23 cellular contexts compared by ENCODE assay signal in genomic region chr1:33960496-33960895, GRCh38.
A peak's percentile ranks its signal among the peaks of the same experiment; 100 is the strongest.
DNase-seq lines count a peak whose midpoint lies in the region; ATAC-seq and TF ChIP-seq lines count a peak whose summit lies in the region.
"Had no signal": no experiment of that assay in that cellular context is flagged by ENCODE, and none has a peak within 500 bp of the region (broad histone marks: within the 10 kb centered on the region; RNA-seq: fewer than 3 reads in every experiment).

No MANE protein-coding gene starts in this region.

- 51% methylated on average over 6 of the region's 6 CpGs for WGBS in SK-N-SH (ENCODE audit: low lambda C conversion rate)

- POLR2A ChIA-PET in SK-N-SH (lab: Yijun Ruan, JAX): no interaction called here

- DNase-seq in SK-N-SH (peak; percentile 34), Ammon's horn (ENCODE audit: low spot score) (peak; percentile 38), putamen (ENCODE audit: low spot score) (peak; percentile 57), NCI-H1048 (lab: John Stamatoyannopoulos, UW) (no peak)
- DNase-seq: AML-193; BE2C; C1 segment of cervical spinal cord; CD4-positive, alpha-beta memory T cell; CD4-positive, CD25-positive, alpha-beta regulatory T cell; CD8-positive, alpha-beta memory T cell; COR-L47; DMS 273 treated with DMSO at 0.1 percent for 48 hours; DMS153; DMS53; DMS79; DND-41; EL; GDM1 had no signal

- H3K4me1 ChIP-seq in SK-N-SH (ENCODE audit: control insufficient read depth in 1 of 2, insufficient read depth in 2 of 2, low read depth in 1 of 2, low read length in 1 of 2): peaks cover 0 to 9% of the 10 kb centered on the region in 2 experiments; a peak in 1 of 4 replicates
- H3K4me1 ChIP-seq: A549, BE2C, BLaER1 had no signal

- ATAC-seq in SK-N-SH treated with all-trans-retinoic acid at 6 μM for 48 hours: no peak
- ATAC-seq: A549, GM12878 had no signal

- H2AFZ ChIP-seq in SK-N-SH (ENCODE audit: low read depth): no peak overlapping the region

- H3K27ac ChIP-seq in SK-N-SH (ENCODE audit: low read depth in 2 of 2, low read length in 1 of 2): no peak overlapping the region; a peak in 1 of 4 replicates
- H3K27ac ChIP-seq: 22Rv1, A549, BLaER1 had no signal

- H3F3A ChIP-seq in SK-N-SH (replicated peaks; ENCODE audit: insufficient read depth): no peaks in the 10 kb centered on the region

- CTCF ChIA-PET in SK-N-SH (lab: Yijun Ruan, JAX): no interaction called here

- H3K27me3 ChIP-seq in SK-N-SH (ENCODE audit: insufficient read depth): no peaks in the 10 kb centered on the region
- H3K27me3 ChIP-seq: BE2C, BLaER1 had no signal

- no peaks in the 10 kb centered on the region for H3K36me3 ChIP-seq in SK-N-SH (replicated peaks in 1 of 2; ENCODE audit: control insufficient read depth in 1 of 2, insufficient read depth in 2 of 2, low read length in 1 of 2)
- H3K36me3 ChIP-seq: BE2C, BLaER1 had no signal

- H3K4me2 ChIP-seq in SK-N-SH: no peak overlapping the region
- H3K4me2 ChIP-seq: A549, BLaER1 had no signal

- no peak for TF ChIP-seq RAD21 in SK-N-SH (IDR thresholded peaks at IDR 0.05; ENCODE audit: low read length)

- H3K4me3 ChIP-seq in SK-N-SH (ENCODE audit: low read depth in 2 of 2, low read length in 1 of 2): no peak overlapping the region
- H3K4me3 ChIP-seq: A549, BLaER1, GM12878 had no signal

- H3K9ac ChIP-seq in SK-N-SH: no peak overlapping the region
- H3K9ac ChIP-seq: BLaER1 had no signal

- H4K20me1 ChIP-seq in SK-N-SH (ENCODE audit: insufficient read depth): no peaks in the 10 kb centered on the region
- H4K20me1 ChIP-seq: BLaER1 had no signal

- no peaks in the 10 kb centered on the region for H3K9me3 ChIP-seq in SK-N-SH
- H3K9me3 ChIP-seq: A549, BE2C, BLaER1 had no signal

- H3K79me2 ChIP-seq in SK-N-SH (ENCODE audit: insufficient read depth): no peaks in the 10 kb centered on the region

- no peak for TF ChIP-seq EP300 in SK-N-SH (IDR thresholded peaks at IDR 0.05; ENCODE audit: borderline replicate concordance in 1 of 2, low read depth in 1 of 2, low read length in 1 of 2)

- no peaks in the 10 kb centered on the region for H3K9me2 ChIP-seq in SK-N-SH

- TF ChIP-seq CTCF in SK-N-SH (IDR thresholded peaks at IDR 0.05): no peak

TF ChIP-seq in SK-N-SH, 30 proteins besides CTCF, POLR2A, EP300 and RAD21 (continues in another document):
- TF ChIP-seq MXI1 (IDR thresholded peaks at IDR 0.05; ENCODE audit: low read depth, low read length) (no peak), GATA2 (CRISPR knock-in tag; IDR thresholded peaks at IDR 0.05) (no peak), USF1 (IDR thresholded peaks at IDR 0.05; ENCODE audit: borderline replicate concordance, low read depth) (no peak), GABPA (IDR thresholded peaks at IDR 0.05; ENCODE audit: low read depth) (no peak), REST (IDR thresholded peaks at IDR 0.05; ENCODE audit: low read depth, low read length) (no peak), USF2 (IDR thresholded peaks at IDR 0.05; ENCODE audit: borderline replicate concordance, low read depth, low read length) (no peak), JUND (IDR thresholded peaks at IDR 0.05) (no peak), ELF1 (IDR thresholded peaks at IDR 0.05) (no peak)

TF ChIP-seq in SK-N-SH treated with all-trans-retinoic acid at 6 μM for 48 hours, 23 proteins besides CTCF, POLR2A, EP300 and RAD21:
- TF ChIP-seq ARNTL (CRISPR knock-in tag; IDR thresholded peaks at IDR 0.05; ENCODE audit: borderline replicate concordance, low read depth) (no peak), PATZ1 (CRISPR knock-in tag; IDR thresholded peaks at IDR 0.05; ENCODE audit: borderline replicate concordance) (no peak), ZNF70 (CRISPR knock-in tag; IDR thresholded peaks at IDR 0.05) (no peak), RARB (CRISPR knock-in tag; IDR thresholded peaks at IDR 0.05) (no peak), ZNF8 (CRISPR knock-in tag; IDR thresholded peaks at IDR 0.05) (no peak), CSRNP3 (CRISPR knock-in tag; IDR thresholded peaks at IDR 0.05) (no peak), CSDC2 (CRISPR knock-in tag; IDR thresholded peaks at IDR 0.05) (no peak), TSHZ2 (CRISPR knock-in tag; IDR thresholded peaks at IDR 0.05) (no peak)
